9 cellular contexts compared by ENCODE assay signal in the genomic region with DNA sequence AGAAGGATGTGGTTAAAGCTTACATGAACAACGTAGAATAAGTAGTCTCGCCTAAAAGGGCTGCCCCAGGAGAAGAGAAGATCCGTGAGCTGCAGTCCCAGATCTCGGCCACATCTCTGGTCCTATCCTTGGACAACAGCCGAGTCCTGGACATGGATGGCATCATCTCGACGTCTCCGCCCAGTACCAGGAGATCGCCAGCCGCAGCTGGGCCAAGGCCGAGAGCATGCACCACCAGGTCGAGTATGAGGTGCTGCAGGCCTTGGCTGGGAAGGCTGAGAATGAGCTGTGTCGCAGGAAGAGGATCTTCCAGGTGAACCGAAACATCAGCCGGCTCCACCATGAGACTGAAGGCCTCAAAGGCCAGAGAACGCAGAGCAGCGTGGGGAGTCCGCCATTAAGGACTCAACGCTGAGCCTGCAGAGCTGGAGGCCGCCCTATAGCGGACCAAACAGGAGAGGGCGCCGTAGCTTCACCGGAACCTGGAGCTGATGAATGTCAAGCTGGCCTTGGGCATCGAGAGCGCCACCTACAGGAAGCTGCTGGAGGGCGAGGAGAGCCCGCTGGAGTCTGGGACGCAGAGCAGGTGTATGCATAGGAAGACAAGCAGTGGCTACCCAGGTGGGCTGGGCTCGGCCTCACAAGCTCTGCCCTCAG. TPM values are rescaled to one million over a fixed set of nuclear protein-coding genes. Genes with fewer than 3 reads are reported as not detected.
A peak's percentile ranks its signal among the peaks of the same experiment; 100 is the strongest.
DNase-seq lines count a peak whose midpoint lies in the region; ATAC-seq, FAIRE-seq and TF ChIP-seq lines count a peak whose summit lies in the region.
"Had no signal": no experiment of that assay in that cellular context is flagged by ENCODE, and none has a peak within 500 bp of the region (broad histone marks: within the 10 kb centered on the region; RNA-seq: fewer than 3 reads in every experiment).

No MANE protein-coding gene starts in this region.

- H3K79me2 ChIP-seq in HCT116 (ENCODE audit: insufficient read depth, low read length), result no peaks in the 10 kb centered on the region

- H3K36me3 ChIP-seq in HCT116 (ENCODE audit: control insufficient read depth in 1 of 2, insufficient read depth in 2 of 2, low read length in 2 of 2) (no peaks in the 10 kb centered on the region), small intestine (ENCODE audit: control insufficient read depth in 2 of 2, insufficient read depth in 2 of 2, low read length in 2 of 2) (no peaks in the 10 kb centered on the region)

- no peaks in the 10 kb centered on the region for H3K27me3 ChIP-seq in HCT116 (ENCODE audit: insufficient read depth, low read length)
- H3K27me3 ChIP-seq in small intestine (ENCODE audit: control insufficient read depth in 2 of 2, insufficient read depth in 2 of 2, low read length in 2 of 2), result no peaks in the 10 kb centered on the region

- TF ChIP-seq RAD21 in A549 (conservative IDR thresholded peaks at IDR 0.05 in 1 of 2, IDR thresholded peaks at IDR 0.05 in 1 of 2), result peak in 1 of 2 experiments; percentile 38; a peak in 2 of 5 replicates
- peak; percentile 65 for TF ChIP-seq RAD21 in HCT116 (IDR thresholded peaks at IDR 0.05; ENCODE audit: low read depth)

- no TSS peak for BruUV-seq in HCT116 (replicated peaks; lab: Mats Ljungman, UMichigan)

- POLR2A ChIA-PET in A549 (lab: Yijun Ruan, JAX) (no interaction called here), HCT116 (lab: Charles Lee) (no interaction called here)

- TF ChIP-seq EP300 in A549 (IDR thresholded peaks at IDR 0.05), result no peak

- H3K4me3 ChIP-seq in A549 (no peak overlapping the region), HCT116 (replicated peaks in 1 of 2; ENCODE audit: low read depth in 1 of 2, low read length in 2 of 2) (no peak overlapping the region), small intestine (ENCODE audit: low read depth in 1 of 2, low read length in 2 of 2) (no peak overlapping the region)

- H3K4me1 ChIP-seq in A549 (no peaks in the 10 kb centered on the region), HCT116 (ENCODE audit: control insufficient read depth in 1 of 2, insufficient read depth in 2 of 2, low read length in 2 of 2) (no peaks in the 10 kb centered on the region), small intestine (ENCODE audit: control insufficient read depth in 2 of 2, insufficient read depth in 1 of 2, low read depth in 1 of 2, low read length in 1 of 2) (peaks cover 0 to 2% of the 10 kb centered on the region in 2 donors)

- RAD21 ChIA-PET in HCT116 (lab: Charles Lee; ENCODE audit: low non-redundant PET in 1 of 2, low total read pairs in 2 of 2, uncharacterized antibody in 2 of 2, unreplicated experiment in 2 of 2), result interaction anchor here in 1 of 2 experiments (0.6 kb wide), 1 partner anchor 69 kb away, joined by 3 read pairs; no protein-coding TSS in a partner anchor

- 0 out of 3 replicates have a peak, but pooled peaks have one; percentile 13 for TF ChIP-seq CTCF in A549 (IDR thresholded peaks at IDR 0.05)
- peak; percentile 80 to 97 (median 83) for TF ChIP-seq CTCF in HCT116 (IDR thresholded peaks at IDR 0.05 in 2 of 3, conservative IDR thresholded peaks at IDR 0.05 in 1 of 3; ENCODE audit: borderline replicate concordance in 1 of 3, insufficient read depth in 1 of 3, low read depth in 2 of 3, low read length in 2 of 3)

- H4K20me1 ChIP-seq in HCT116 (ENCODE audit: insufficient read depth), result no peaks in the 10 kb centered on the region

- no peak for TF ChIP-seq POLR2A in A549 (IDR thresholded peaks at IDR 0.05; ENCODE audit: low read length)
- TF ChIP-seq POLR2A in HCT116 (IDR thresholded peaks at IDR 0.05; ENCODE audit: borderline replicate concordance, extremely low read depth, insufficient read depth, insufficient read length), result no peak

- 76% methylated on average over 27 of the region's 30 CpGs for WGBS in A549 (ENCODE audit: missing lambda C conversion rate)
- WGBS in small intestine, 3 donors, result 77 to 89% (median 85%) methylated on average over 30 of the region's 30 CpGs

- CTCF ChIA-PET in A549 (lab: Yijun Ruan, JAX), result interaction anchor here (0.6 to 1.7 kb wide), 9 partner anchors 9 to 204 kb away, joined by 3 to 8 read pairs (median 4); no protein-coding TSS in a partner anchor
- CTCF ChIA-PET in HCT116 (lab: Charles Lee), result interaction anchor here (0.8 to 3.0 kb wide), 18 partner anchors 8 to 327 kb away, joined by 3 to 15 read pairs (median 6); a partner anchor contains a TSS

- H3K9ac ChIP-seq in HCT116 (ENCODE audit: low read length), result no peak overlapping the region

- no peaks in the 10 kb centered on the region for H3K9me2 ChIP-seq in HCT116 (ENCODE audit: insufficient read depth)

- ATAC-seq in A549 (peak in 1 of 2 experiments; percentile 65; a peak in 3 of 6 replicates), HCT116 (peak; percentile 92), HG02852 (IDR thresholded peaks at IDR 0.05; ENCODE audit: unreplicated experiment) (no peak), HG02970 (IDR thresholded peaks at IDR 0.05; ENCODE audit: low FRiP score, unreplicated experiment) (no peak), HG02610 (IDR thresholded peaks at IDR 0.05; ENCODE audit: unreplicated experiment) (no peak)

- H2AFZ ChIP-seq in HCT116 (ENCODE audit: low read depth, low read length, poor library complexity, severe bottlenecking), result no peak overlapping the region

- DNase-seq in A549 (ENCODE audit: low read depth in 1 of 2, low spot score in 1 of 2) (peak in 1 of 2 experiments; percentile 46), HCT116 (ENCODE audit: low read depth, low spot score) (peak; percentile 54), iPS-NIHi11 (ENCODE audit: low spot score) (peak; percentile 72), small intestine (no peak)
- peak; percentile 65 for DNase-seq in activated CD8-positive, alpha-beta memory T cell treated with anti-CD3 and anti-CD28 coated beads for 24 hours

- intact Hi-C loops in HCT116 (cut with micrococcal nuclease), result no loop called here

- FAIRE-seq in A549 (lab: Jason Lieb, UNC) (no peak), small intestine (lab: Jason Lieb, UNC) (no peak)

- H3K9me3 ChIP-seq in A549 (no peaks in the 10 kb centered on the region), HCT116 (ENCODE audit: control insufficient read depth in 1 of 2, insufficient read depth in 1 of 2, low read depth in 1 of 2, low read length in 2 of 2) (no peaks in the 10 kb centered on the region), small intestine (ENCODE audit: control insufficient read depth, low read depth) (no peaks in the 10 kb centered on the region)

- H3K4me2 ChIP-seq in A549 (no peak overlapping the region), HCT116 (ENCODE audit: low read length) (no peak overlapping the region)

- no peak overlapping the region for H3K27ac ChIP-seq in A549
- H3K27ac ChIP-seq in HCT116 (ENCODE audit: low read depth, low read length), result no peak overlapping the region
- H3K27ac ChIP-seq in small intestine (ENCODE audit: low read depth in 1 of 2, low read length in 1 of 2), result no peak overlapping the region

TF ChIP-seq in A549, 52 proteins besides CTCF, POLR2A, EP300 and RAD21 (continues in another document):
- TF ChIP-seq ZNF302 (CRISPR knock-in tag; IDR thresholded peaks at IDR 0.05) (no peak), TFCP2L1 (CRISPR knock-in tag; IDR thresholded peaks at IDR 0.05) (no peak), NPAS2 (CRISPR knock-in tag; IDR thresholded peaks at IDR 0.05; ENCODE audit: borderline replicate concordance) (no peak)
- TF ChIP-seq, protein P1, sequence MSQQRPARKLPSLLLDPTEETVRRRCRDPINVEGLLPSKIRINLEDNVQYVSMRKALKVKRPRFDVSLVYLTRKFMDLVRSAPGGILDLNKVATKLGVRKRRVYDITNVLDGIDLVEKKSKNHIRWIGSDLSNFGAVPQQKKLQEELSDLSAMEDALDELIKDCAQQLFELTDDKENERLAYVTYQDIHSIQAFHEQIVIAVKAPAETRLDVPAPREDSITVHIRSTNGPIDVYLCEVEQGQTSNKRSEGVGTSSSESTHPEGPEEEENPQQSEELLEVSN (IDR thresholded peaks at IDR 0.05; ENCODE audit: borderline replicate concordance, low read depth), result no peak
- TF ChIP-seq, protein P2, sequence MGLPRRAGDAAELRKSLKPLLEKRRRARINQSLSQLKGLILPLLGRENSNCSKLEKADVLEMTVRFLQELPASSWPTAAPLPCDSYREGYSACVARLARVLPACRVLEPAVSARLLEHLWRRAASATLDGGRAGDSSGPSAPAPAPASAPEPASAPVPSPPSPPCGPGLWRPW (IDR thresholded peaks at IDR 0.05), result no peak

TF ChIP-seq in HCT116, 20 proteins besides CTCF, POLR2A, EP300 and RAD21 (continues in another document):
- TF ChIP-seq CEBPB (IDR thresholded peaks at IDR 0.05; ENCODE audit: low read depth), result no peak

RNA-seq across cellular contexts. Expression of a gene that starts 22.2 kb away (rescaled TPM):
- polyA plus RNA-seq in A549 (2011; rRNA removed), result 0.05 TPM in 1 of 2 replicates, not detected in the other
- not detected in 2 replicates for polyA plus RNA-seq in A549 (2012; cell fraction: cytosol; rRNA removed)
- polyA plus RNA-seq in A549 (2012; cell fraction: nucleus; rRNA removed), result not detected in 2 replicates
- not detected in 3 replicates for polyA plus RNA-seq in A549 (2017; fragmentation: RNase III; extraction: RNeasy Plus Mini Kit Qiagen cat#74134 plus additional on column Dnase treatment)
- not detected in 2 replicates for polyA minus RNA-seq in A549 (2011; rRNA and poly(A)+ RNA removed)
- total RNA-seq in HCT116 (2021; ENCODE audit: unreplicated experiment), result not detected
- not detected in 2 replicates for polyA plus RNA-seq in HCT116 (2012)
- not detected for polyA plus RNA-seq in small intestine
- total RNA-seq: RPMI7951 had no signal

RNA-seq across cellular contexts. Expression of a gene that starts 31.6 kb away (rescaled TPM):
- not detected in 2 replicates for polyA plus RNA-seq in A549 (2011; rRNA removed)
- not detected in 2 replicates for polyA plus RNA-seq in A549 (2012; cell fraction: cytosol; rRNA removed)
- polyA plus RNA-seq in A549 (2012; cell fraction: nucleus; rRNA removed), result not detected in 2 replicates
- not detected in 3 replicates for polyA plus RNA-seq in A549 (2017; fragmentation: RNase III; extraction: RNeasy Plus Mini Kit Qiagen cat#74134 plus additional on column Dnase treatment)
- not detected in 2 replicates for polyA minus RNA-seq in A549 (2011; rRNA and poly(A)+ RNA removed)
- not detected for total RNA-seq in HCT116 (2021; ENCODE audit: unreplicated experiment)
- not detected in 2 replicates for polyA plus RNA-seq in HCT116 (2012)
- under 1 TPM in 1 of 3 donors, not detected in 2; 0.04 TPM for polyA plus RNA-seq in small intestine
- total RNA-seq: RPMI7951 had no signal
